In the genomic region with DNA sequence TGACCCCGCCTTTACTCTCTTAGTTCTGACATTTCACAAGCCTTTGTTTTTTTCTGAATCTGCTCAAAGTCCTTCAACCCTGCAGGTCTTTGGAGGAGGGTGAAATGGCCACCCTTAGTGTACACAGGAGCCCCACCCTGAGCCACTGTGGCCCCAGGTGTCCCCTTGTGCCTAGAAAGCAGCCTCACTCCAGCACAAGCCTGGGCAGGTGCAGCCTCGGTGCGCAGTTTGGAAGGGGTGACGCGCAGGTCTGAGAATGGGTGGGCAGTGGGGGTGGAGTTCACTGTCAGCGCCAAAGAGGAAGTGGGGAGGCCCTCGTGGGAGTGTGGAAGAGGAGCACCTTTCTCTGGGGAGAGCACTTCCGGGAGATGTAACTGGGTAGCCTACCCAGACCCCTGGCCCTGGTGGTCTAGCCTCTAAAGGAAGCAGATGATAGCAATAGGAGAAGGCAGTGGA, we compare ENCODE assay signal across 16 cellular contexts. TPM values are rescaled to one million over a fixed set of nuclear protein-coding genes. Genes with fewer than 3 reads are reported as not detected.
A peak's percentile ranks its signal among the peaks of the same experiment; 100 is the strongest.
DNase-seq lines count a peak whose midpoint lies in the region; ATAC-seq, FAIRE-seq and TF ChIP-seq lines count a peak whose summit lies in the region.
"Had no signal": no experiment of that assay in that cellular context is flagged by ENCODE, and none has a peak within 500 bp of the region (broad histone marks: within the 10 kb centered on the region; RNA-seq: fewer than 3 reads in every experiment).

No MANE protein-coding gene starts in this region.

- no peak overlapping the region for H3K9ac ChIP-seq in kidney (ENCODE audit: low read length in 2 of 2)

- TF ChIP-seq CTCF in kidney (IDR thresholded peaks at IDR 0.05; ENCODE audit: borderline replicate concordance, extremely low read depth, insufficient read depth) (no peak), uterus (IDR thresholded peaks at IDR 0.05) (no peak)

- intact Hi-C loops in kidney (cut with DNase I) (no loop called here), uterus (cut with DNase I; ENCODE audit: low total_unique reads) (loop anchor here (10.0 kb wide), 1 partner anchor 360 kb away; no protein-coding TSS in a partner anchor)

- no peaks in the 10 kb centered on the region for H3K4me1 Mint-ChIP-seq in activated T-helper 17 cell treated with anti-CD3 and anti-CD28 coated beads, Interleukin-2, amount 50 U/mL, for 72 hours
- H3K4me1 Mint-ChIP-seq: activated CD4-positive, alpha-beta memory T cell treated with anti-CD3 and anti-CD28 coated beads, Interleukin-2, amount 10 ng/mL, durations not matched to agents 7 days and 5 days had no signal

- ATAC-seq in activated T-helper 17 cell treated with anti-CD3 and anti-CD28 coated beads, Interleukin-2, amount 50 U/mL, for 72 hours (replicated peaks): no peak
- ATAC-seq: T-helper 17 cell had no signal

- H3K4me1 ChIP-seq in kidney (ENCODE audit: control insufficient read depth in 1 of 2, insufficient read depth in 1 of 2, low read depth in 1 of 2, low read length in 2 of 2) (peaks cover 26 to 45% of the 10 kb centered on the region in 2 donors), uterus (peaks cover 0 to 28% of the 10 kb centered on the region in 2 donors)

- no peaks in the 10 kb centered on the region for H3K36me3 ChIP-seq in kidney (ENCODE audit: control insufficient read depth in 1 of 2, insufficient read depth in 2 of 2, low read length in 2 of 2)
- no peaks in the 10 kb centered on the region for H3K36me3 ChIP-seq in uterus
- H3K36me3 ChIP-seq: adrenal gland, gastroesophageal sphincter, left lung had no signal

- H3K9me3 Mint-ChIP-seq in activated T-helper 17 cell treated with anti-CD3 and anti-CD28 coated beads, Interleukin-2, amount 50 U/mL, for 72 hours: no peaks in the 10 kb centered on the region
- H3K9me3 Mint-ChIP-seq: activated CD4-positive, alpha-beta memory T cell treated with anti-CD3 and anti-CD28 coated beads, Interleukin-2, amount 10 ng/mL, durations not matched to agents 7 days and 5 days had no signal

- H3K4me3 Mint-ChIP-seq in activated T-helper 17 cell treated with anti-CD3 and anti-CD28 coated beads, Interleukin-2, amount 50 U/mL, for 72 hours: no peak overlapping the region
- H3K4me3 Mint-ChIP-seq: activated CD4-positive, alpha-beta memory T cell treated with anti-CD3 and anti-CD28 coated beads, Interleukin-2, amount 10 ng/mL, durations not matched to agents 7 days and 5 days; T-helper 17 cell had no signal

- no peaks in the 10 kb centered on the region for H3K36me3 Mint-ChIP-seq in activated T-helper 17 cell treated with anti-CD3 and anti-CD28 coated beads, Interleukin-2, amount 50 U/mL, for 72 hours (ENCODE audit: low read depth)

- no peak for FAIRE-seq in kidney (lab: Jason Lieb, UNC)

- no peak overlapping the region for H3K27ac Mint-ChIP-seq in activated T-helper 17 cell treated with anti-CD3 and anti-CD28 coated beads, Interleukin-2, amount 50 U/mL, for 72 hours
- H3K27ac Mint-ChIP-seq: activated CD4-positive, alpha-beta memory T cell treated with anti-CD3 and anti-CD28 coated beads, Interleukin-2, amount 10 ng/mL, durations not matched to agents 7 days and 5 days; T-helper 17 cell had no signal

- H3K4me3 ChIP-seq in kidney (ENCODE audit: low read length in 2 of 2) (no peak overlapping the region), uterus (no peak overlapping the region)
- H3K4me3 ChIP-seq: adrenal gland, gastroesophageal sphincter, left lung had no signal

- H3K27me3 Mint-ChIP-seq in activated T-helper 17 cell treated with anti-CD3 and anti-CD28 coated beads, Interleukin-2, amount 50 U/mL, for 72 hours: peaks cover 11% of the 10 kb centered on the region

- peak; percentile 15 for DNase-seq in stimulated activated CD4-positive, alpha-beta T cell treated with anti-CD3 and anti-CD28 coated beads, Interleukin-15, amount 100 ng/mL, for 24 hours
- DNase-seq in stimulated activated CD4-positive, alpha-beta T cell treated with anti-CD3 and anti-CD28 coated beads, Interleukin-1b, Interleukin-23, amount 100 ng/mL, for 48 hours: no peak
- peak; percentile 19 for DNase-seq in NOMO-1 treated with dmso at 0.1 percent for 144 hours (lab: John Stamatoyannopoulos, UW; ENCODE audit: unreplicated experiment)
- DNase-seq in kidney: no peak
- no peak for DNase-seq in uterus
- no peak for DNase-seq in kidney tubule cell (ENCODE audit: low spot score)
- no peak for DNase-seq in NCI-H2196 treated with DMSO at 0.1 percent for 48 hours (lab: John Stamatoyannopoulos, UW; ENCODE audit: unreplicated experiment)
- DNase-seq: activated CD4-positive, alpha-beta memory T cell treated with anti-CD3 and anti-CD28 coated beads, Interleukin-2, amount 10 ng/mL, durations not matched to agents 7 days and 5 days; effector CD4-positive, alpha-beta T cell; left lung; NCI-H1436 treated with DMSO at 0.1 percent for 48 hours; occipital lobe; T-helper 17 cell had no signal

- H3K9me3 ChIP-seq in kidney (ENCODE audit: control insufficient read depth in 1 of 2, low read length in 2 of 2) (no peaks in the 10 kb centered on the region), uterus (no peaks in the 10 kb centered on the region)
- H3K9me3 ChIP-seq: adrenal gland, gastroesophageal sphincter, left lung had no signal

- H3K27me3 ChIP-seq in uterus: no peaks in the 10 kb centered on the region
- H3K27me3 ChIP-seq: adrenal gland, gastroesophageal sphincter, left lung had no signal

- no peak for TF ChIP-seq POLR2A in uterus (IDR thresholded peaks at IDR 0.05)

- peak overlapping the region; percentile 29 to 59 for H3K27ac ChIP-seq in kidney (ENCODE audit: low read depth in 2 of 2, low read length in 2 of 2)
- peak overlapping the region; percentile 48 to 73 for H3K27ac ChIP-seq in uterus
- H3K27ac ChIP-seq: adrenal gland, gastroesophageal sphincter, left lung had no signal

RNA-seq across cellular contexts. Expression of a gene that starts 17.1 kb away (rescaled TPM):
- 105 TPM for total RNA-seq in kidney
- polyA plus RNA-seq in kidney (ENCODE audit: insufficient read depth, low read depth, low replicate concordance): 33.8 TPM
- 100 to 1,000 TPM in 1 of 4 donors, 10 to 100 TPM in 3; 22.0 to 139 (median 31.6) TPM for total RNA-seq in uterus
- total RNA-seq in activated T-helper 17 cell treated with anti-CD3 and anti-CD28 coated beads, Interleukin-2, amount 50 U/mL, for 72 hours: under 1 TPM in 1 of 2 donors, not detected in 1; 0.09 TPM
- total RNA-seq: activated CD4-positive, alpha-beta memory T cell treated with anti-CD3 and anti-CD28 coated beads, Interleukin-2, amount 10 ng/mL, durations not matched to agents 7 days and 5 days; T-helper 17 cell had no signal

Comparison
In these comparisons a context has a peak if more than half of its experiments do, and no peak if none do; other contexts are left out.
1. DNase-seq: peak in stimulated activated CD4-positive, alpha-beta T cell treated with anti-CD3 and anti-CD28 coated beads, Interleukin-15, amount 100 ng/mL, for 24 hours (single experiment) and NOMO-1 treated with dmso at 0.1 percent for 144 hours (single experiment); none in stimulated activated CD4-positive, alpha-beta T cell treated with anti-CD3 and anti-CD28 coated beads, Interleukin-1b, Interleukin-23, amount 100 ng/mL, for 48 hours (single experiment), kidney (single experiment), uterus (0 of 2), kidney tubule cell (single experiment) and NCI-H2196 treated with DMSO at 0.1 percent for 48 hours (single experiment).
2. RNA of a gene that starts 17.1 kb away (total RNA-seq): 105 TPM in kidney (single experiment) and 22.0 to 139 TPM in uterus; 0.09 TPM in activated T-helper 17 cell treated with anti-CD3 and anti-CD28 coated beads, Interleukin-2, amount 50 U/mL, for 72 hours; every median in the first group is over 10 times any median in the second.